In the genomic region with DNA sequence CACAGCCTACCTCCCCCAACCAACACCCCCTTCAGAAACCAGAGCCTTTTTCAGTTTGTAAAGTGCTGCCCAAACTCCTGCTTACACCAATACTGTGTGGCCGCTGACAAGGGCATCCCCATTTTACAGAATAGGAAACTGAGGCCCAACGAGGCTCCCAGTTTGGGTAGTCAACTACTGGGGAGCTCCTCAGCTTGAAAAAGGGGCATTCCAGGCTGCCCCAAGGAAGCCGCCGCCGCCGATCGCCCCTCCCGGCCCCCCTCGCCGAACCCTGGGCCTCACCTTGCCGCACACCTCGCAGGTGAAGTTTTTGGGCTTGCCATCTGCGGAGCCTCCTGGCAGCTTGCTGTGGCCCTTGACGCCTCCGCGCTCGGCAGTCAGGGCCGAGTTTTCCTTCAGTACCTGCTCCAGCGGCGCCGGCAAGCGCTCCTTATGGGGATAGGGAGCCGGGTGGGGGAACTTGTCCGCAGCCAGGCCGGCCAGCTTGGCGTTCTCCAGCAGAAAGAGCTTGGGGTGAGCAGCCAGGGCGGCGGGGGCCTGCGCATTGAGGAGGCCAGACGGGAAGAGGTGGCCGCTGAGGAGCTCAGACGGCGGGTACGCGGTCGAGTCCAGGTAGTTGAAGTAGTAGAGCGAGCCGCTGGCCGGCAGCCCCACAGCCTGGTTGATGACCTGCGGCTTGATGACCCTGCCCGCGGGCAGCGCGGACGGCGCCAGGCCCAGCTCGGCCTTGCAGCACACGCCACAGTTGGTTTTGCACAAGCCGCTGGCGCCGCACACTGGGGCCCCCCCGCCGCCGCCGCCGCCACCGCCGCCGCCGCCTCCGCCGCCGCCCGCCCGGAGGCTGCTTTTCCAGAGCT, we compare ENCODE assay signal across 16 cellular contexts. TPM values are rescaled to one million over a fixed set of nuclear protein-coding genes. Genes with fewer than 3 reads are reported as not detected.
DNase-seq lines count a peak whose midpoint lies in the region; ATAC-seq, FAIRE-seq and TF ChIP-seq lines count a peak whose summit lies in the region.
"Had no signal": no experiment of that assay in that cellular context is flagged by ENCODE, and none has a peak within 500 bp of the region (broad histone marks: within the 10 kb centered on the region; RNA-seq: fewer than 3 reads in every experiment).

No MANE protein-coding gene starts in this region.

- H3K36me3 ChIP-seq in keratinocyte (ENCODE audit: control insufficient read depth in 2 of 2, extremely low read depth in 1 of 2, insufficient read depth in 2 of 2, low read length in 2 of 2) (no peaks in the 10 kb centered on the region), skeletal muscle tissue (ENCODE audit: control insufficient read depth in 3 of 3, insufficient read depth in 3 of 3, low read length in 3 of 3) (no peaks in the 10 kb centered on the region), osteoblast (ENCODE audit: insufficient read depth, low read length) (no peaks in the 10 kb centered on the region)

- H3K79me2 ChIP-seq in keratinocyte (ENCODE audit: control insufficient read depth, insufficient read depth, low read length) (no peaks in the 10 kb centered on the region), osteoblast (ENCODE audit: insufficient read depth, low read length) (no peaks in the 10 kb centered on the region)

- peaks cover 7% of the 10 kb centered on the region for H4K20me1 ChIP-seq in keratinocyte (ENCODE audit: control insufficient read depth, extremely low read depth, insufficient read depth, low read length)
- no peaks in the 10 kb centered on the region for H4K20me1 ChIP-seq in osteoblast (ENCODE audit: insufficient read depth, low read length)

- H3K36me3 Mint-ChIP-seq in activated T-helper 1 cell treated with anti-CD3 and anti-CD28 coated beads, Interleukin-12 subunit alpha, Interleukin-12 subunit beta, Interleukin-2, Interleukin-4 antibody, amounts not matched to agents 30 ng/mL and 10 ng/mL and 1 ng/mL, durations not matched to agents 14 hours and 24 hours and 36 hours (ENCODE audit: low read depth), result peaks cover 4% of the 10 kb centered on the region

- no peaks in the 10 kb centered on the region for H3K4me1 Mint-ChIP-seq in activated T-helper 1 cell treated with anti-CD3 and anti-CD28 coated beads, Interleukin-12 subunit alpha, Interleukin-12 subunit beta, Interleukin-2, Interleukin-4 antibody, amounts not matched to agents 30 ng/mL and 10 ng/mL and 1 ng/mL, durations not matched to agents 14 hours and 24 hours and 36 hours (ENCODE audit: low read depth)

- DNase-seq in NCI-H748 (lab: John Stamatoyannopoulos, UW; ENCODE audit: unreplicated experiment), result peak; percentile 50
- no peak for DNase-seq in NCI-H748 treated with DMSO at 0.1 percent for 48 hours (lab: John Stamatoyannopoulos, UW)
- DNase-seq in activated T-helper 1 cell treated with anti-CD3 and anti-CD28 coated beads, Interleukin-12 subunit alpha, Interleukin-12 subunit beta, Interleukin-2, Interleukin-4 antibody, amounts not matched to agents 30 ng/mL and 10 ng/mL and 1 ng/mL, durations not matched to agents 14 hours and 24 hours and 36 hours (ENCODE audit: low spot score), result no peak
- no peak for DNase-seq in keratinocyte (ENCODE audit: low read depth, low spot score)
- no peak for DNase-seq in osteoblast (ENCODE audit: insufficient read length, low spot score, missing footprints)
- DNase-seq: activated CD8-positive, alpha-beta memory T cell treated with anti-CD3 and anti-CD28 coated beads, Interleukin-2, amount 50 U/mL, for 4 hours; Kasumi-1; kidney; NCI-H187 treated with DMSO at 0.1 percent for 48 hours had no signal

- H3K4me1 ChIP-seq in keratinocyte (ENCODE audit: control insufficient read depth, extremely low read depth, insufficient read depth, low read length) (no peaks in the 10 kb centered on the region), skeletal muscle tissue (ENCODE audit: control insufficient read depth in 3 of 3, insufficient read depth in 3 of 3, low read length in 3 of 3) (peaks cover 18 to 40% (median 37%) of the 10 kb centered on the region in 3 donors), osteoblast (ENCODE audit: insufficient read depth, low read length) (no peaks in the 10 kb centered on the region)

- peaks cover 99% of the 10 kb centered on the region for H3K27me3 ChIP-seq in keratinocyte (ENCODE audit: control insufficient read depth, extremely low read depth, insufficient read depth, low read length)
- H3K27me3 ChIP-seq in skeletal muscle tissue (ENCODE audit: control insufficient read depth in 3 of 3, insufficient read depth in 3 of 3, low read length in 3 of 3), result peaks cover 88 to 97% (median 94%) of the 10 kb centered on the region in 3 donors
- H3K27me3 ChIP-seq in osteoblast (ENCODE audit: insufficient read depth, low read length), result peaks cover 98% of the 10 kb centered on the region

- H3K4me2 ChIP-seq in keratinocyte (ENCODE audit: control insufficient read depth, extremely low read depth, insufficient read depth, low read depth, low read length) (peak overlapping the region; percentile 10), osteoblast (ENCODE audit: insufficient read depth, low read length) (no peak overlapping the region)

- H3K9ac ChIP-seq in keratinocyte (ENCODE audit: control insufficient read depth, extremely low read depth, insufficient read depth, low read length) (no peak overlapping the region), skeletal muscle tissue (ENCODE audit: low read depth in 1 of 3, low read length in 3 of 3) (no peak overlapping the region)

- no peak overlapping the region for H3K4me3 ChIP-seq in keratinocyte (ENCODE audit: control insufficient read depth in 2 of 3, extremely low read depth in 1 of 3, insufficient read depth in 2 of 3, low read depth in 1 of 3, low read length in 3 of 3)
- H3K4me3 ChIP-seq in skeletal muscle tissue (ENCODE audit: low read length in 3 of 3), result peak overlapping the region in 2 of 3 donors; percentile 29 to 36
- no peak overlapping the region for H3K4me3 ChIP-seq in osteoblast (ENCODE audit: insufficient read depth, low read length)

- H3K4me3 Mint-ChIP-seq in activated T-helper 1 cell treated with anti-CD3 and anti-CD28 coated beads, Interleukin-12 subunit alpha, Interleukin-12 subunit beta, Interleukin-2, Interleukin-4 antibody, amounts not matched to agents 30 ng/mL and 10 ng/mL and 1 ng/mL, durations not matched to agents 14 hours and 24 hours and 36 hours, result no peak overlapping the region
- H3K4me3 Mint-ChIP-seq: dendritic cell treated with granulocyte-macrophage colony-stimulating factor and Interleukin-4, amounts not matched to agents 40 ng/mL and 50 ng/mL, for 4 days; natural killer cell treated with Interleukin-12 subunit alpha and Interleukin-12 subunit beta and Interleukin-15 and Interleukin-18, amount 100 ng/mL, for 72 hours had no signal

- intact Hi-C loops in activated T-helper 1 cell treated with anti-CD3 and anti-CD28 coated beads, Interleukin-12 subunit alpha, Interleukin-12 subunit beta, Interleukin-2, Interleukin-4 antibody, amounts not matched to agents 30 ng/mL and 10 ng/mL and 1 ng/mL, durations not matched to agents 14 hours and 24 hours and 36 hours (cut with micrococcal nuclease), result loop anchor here (10.0 kb wide), 1 partner anchor 503 kb away; the partner anchor contains the start of gene CADPS

- H3K9me3 ChIP-seq in keratinocyte (ENCODE audit: control insufficient read depth, low read depth, low read length), result no peaks in the 10 kb centered on the region
- H3K9me3 ChIP-seq in skeletal muscle tissue (ENCODE audit: control insufficient read depth in 3 of 3, low read length in 3 of 3), result no peaks in the 10 kb centered on the region
- H3K9me3 ChIP-seq in osteoblast (ENCODE audit: low read depth, low read length), result no peaks in the 10 kb centered on the region

- no peak for TF ChIP-seq POLR2A in GM18505 (IDR thresholded peaks at IDR 0.05; ENCODE audit: borderline replicate concordance, extremely low read depth, insufficient read depth, insufficient read length)

- no peaks in the 10 kb centered on the region for H3K9me1 ChIP-seq in keratinocyte (ENCODE audit: control insufficient read depth, extremely low read depth, insufficient read depth, low read length)

- dilution Hi-C loops in keratinocyte (cut with MboI; ENCODE audit: extremely low pct_ligation_motif_present, low sequenced_read_pairs), result no loop called here

- H3K27ac Mint-ChIP-seq in activated T-helper 1 cell treated with anti-CD3 and anti-CD28 coated beads, Interleukin-12 subunit alpha, Interleukin-12 subunit beta, Interleukin-2, Interleukin-4 antibody, amounts not matched to agents 30 ng/mL and 10 ng/mL and 1 ng/mL, durations not matched to agents 14 hours and 24 hours and 36 hours, result peak overlapping the region; percentile 34
- H3K27ac Mint-ChIP-seq: dendritic cell treated with granulocyte-macrophage colony-stimulating factor and Interleukin-4, amounts not matched to agents 40 ng/mL and 50 ng/mL, for 4 days; natural killer cell treated with Interleukin-12 subunit alpha and Interleukin-12 subunit beta and Interleukin-15 and Interleukin-18, amount 100 ng/mL, for 72 hours had no signal

- H3K9me3 Mint-ChIP-seq in activated T-helper 1 cell treated with anti-CD3 and anti-CD28 coated beads, Interleukin-12 subunit alpha, Interleukin-12 subunit beta, Interleukin-2, Interleukin-4 antibody, amounts not matched to agents 30 ng/mL and 10 ng/mL and 1 ng/mL, durations not matched to agents 14 hours and 24 hours and 36 hours, result no peaks in the 10 kb centered on the region
- H3K9me3 Mint-ChIP-seq: dendritic cell treated with granulocyte-macrophage colony-stimulating factor and Interleukin-4, amounts not matched to agents 40 ng/mL and 50 ng/mL, for 4 days had no signal

- no peak for FAIRE-seq in keratinocyte (lab: Jason Lieb, UNC)
- FAIRE-seq: kidney had no signal

- H2AFZ ChIP-seq in keratinocyte (ENCODE audit: control insufficient read depth, low read length) (no peak overlapping the region), osteoblast (ENCODE audit: low read length) (no peak overlapping the region)

- ATAC-seq in HG02759 (IDR thresholded peaks at IDR 0.05; ENCODE audit: unreplicated experiment) (no peak), GM18505 (IDR thresholded peaks at IDR 0.05; ENCODE audit: unreplicated experiment) (no peak)
- ATAC-seq: natural killer cell treated with Interleukin-12 subunit alpha and Interleukin-12 subunit beta and Interleukin-15 and Interleukin-18, amount 100 ng/mL, for 72 hours had no signal

- no peak overlapping the region for H3K27ac ChIP-seq in keratinocyte (ENCODE audit: control insufficient read depth, insufficient read depth, low read length)
- H3K27ac ChIP-seq in skeletal muscle tissue (ENCODE audit: low read depth, low read length), result no peak overlapping the region
- H3K27ac ChIP-seq in osteoblast (ENCODE audit: low read depth, low read length), result no peak overlapping the region

- no peak for TF ChIP-seq CTCF in keratinocyte (optimal IDR thresholded peaks at IDR 0.05 in 1 of 3, IDR thresholded peaks at IDR 0.05 in 1 of 3, conservative IDR thresholded peaks at IDR 0.05 in 1 of 3; ENCODE audit: extremely low read depth in 1 of 3, insufficient read depth in 2 of 3, low read length in 3 of 3)
- no peak for TF ChIP-seq CTCF in osteoblast (IDR thresholded peaks at IDR 0.05; ENCODE audit: extremely low read depth, low read depth, low read length)

- peaks cover 82% of the 10 kb centered on the region for H3K27me3 Mint-ChIP-seq in activated T-helper 1 cell treated with anti-CD3 and anti-CD28 coated beads, Interleukin-12 subunit alpha, Interleukin-12 subunit beta, Interleukin-2, Interleukin-4 antibody, amounts not matched to agents 30 ng/mL and 10 ng/mL and 1 ng/mL, durations not matched to agents 14 hours and 24 hours and 36 hours (ENCODE audit: insufficient read depth)

RNA-seq across cellular contexts. Expression of gene FEZF2, which starts 1.4 kb away (rescaled TPM):
- not detected in 2 replicates for total RNA-seq in activated T-helper 1 cell treated with anti-CD3 and anti-CD28 coated beads, Interleukin-12 subunit alpha, Interleukin-12 subunit beta, Interleukin-2, Interleukin-4 antibody, amounts not matched to agents 30 ng/mL and 10 ng/mL and 1 ng/mL, durations not matched to agents 14 hours and 24 hours and 36 hours
- not detected in 3 replicates for polyA plus RNA-seq in keratinocyte
- polyA plus RNA-seq in keratinocyte (2011; ENCODE audit: low read depth), result not detected
- polyA plus RNA-seq in keratinocyte (2011; cell fraction: cytosol; rRNA removed), result not detected in 2 replicates
- polyA plus RNA-seq in keratinocyte (2011; cell fraction: nucleus; rRNA removed), result not detected in 2 replicates
- polyA plus RNA-seq in keratinocyte (2012; ENCODE audit: low replicate concordance), result not detected in 2 replicates
- not detected in 3 replicates for polyA minus RNA-seq in keratinocyte
- polyA minus RNA-seq in keratinocyte (2011; cell fraction: cytosol; rRNA and poly(A)+ RNA removed), result not detected
- polyA minus RNA-seq in keratinocyte (2011; cell fraction: nucleus; rRNA and poly(A)+ RNA removed), result not detected in 2 replicates
- total RNA-seq in skeletal muscle tissue (not detected), osteoblast (not detected in 2 replicates)
- total RNA-seq: A673; kidney; natural killer cell treated with Interleukin-12 subunit alpha and Interleukin-12 subunit beta and Interleukin-15 and Interleukin-18, amount 100 ng/mL, for 72 hours; SK-MEL-5 had no signal

Comparison
In these comparisons a context has a peak if more than half of its experiments do, and no peak if none do; other contexts are left out.
1. H3K4me3 ChIP-seq: peak in skeletal muscle tissue (2 of 3); none in keratinocyte (0 of 3) and osteoblast (single experiment).